ENCODE assay signal across 8 cellular contexts in genomic region chr19:6199240-6199983, GRCh38.
DNase-seq lines count a peak whose midpoint lies in the region; ATAC-seq, FAIRE-seq and TF ChIP-seq lines count a peak whose summit lies in the region.

No MANE protein-coding gene starts in this region.

- no peak overlapping the region for H2AK5ac ChIP-seq in H9 (ENCODE audit: insufficient read length, low read length)

- H3K9me3 ChIP-seq in H9 (ENCODE audit: control insufficient read depth, low read depth, low read length) (no peaks in the 10 kb centered on the region), MM.1S (replicated peaks; ENCODE audit: insufficient read depth, low read length) (no peaks in the 10 kb centered on the region), stomach (no peaks in the 10 kb centered on the region)

- H3K79me2 ChIP-seq in H9 (ENCODE audit: insufficient read depth, low read length), result no peaks in the 10 kb centered on the region
- H3K79me2 ChIP-seq in MM.1S (ENCODE audit: low read length), result peaks cover 13% of the 10 kb centered on the region

- H3K27ac Mint-ChIP-seq in H9, result peak overlapping the region in 2 of 3 experiments; percentile 7 to 80; a peak in 3 of 7 replicates
- H3K27ac Mint-ChIP-seq in neural crest cell (ENCODE audit: unreplicated experiment), result peak overlapping the region; percentile 99

- no peak for TF ChIP-seq EP300 in stomach (IDR thresholded peaks at IDR 0.05)

- intact Hi-C loops in stomach (cut with DNase I; ENCODE audit: low total_unique reads), result no loop called here

- H3K4ac ChIP-seq in H9 (ENCODE audit: low read depth, low read length), result no peak overlapping the region

- H3K23ac ChIP-seq in H9 (ENCODE audit: insufficient read length, low read depth, low read length), result no peak overlapping the region

- H3K9ac ChIP-seq in H9 (ENCODE audit: extremely low read depth, insufficient read length, low read length), result peak overlapping the region; percentile 48
- peak overlapping the region; percentile 77; the same call in 1 of the 2 replicates for H3K9ac ChIP-seq in MM.1S (ENCODE audit: low read length)

- H3T11ph ChIP-seq in H9 (ENCODE audit: low read length), result no peak overlapping the region

- H3K4me3 ChIP-seq in MM.1S (ENCODE audit: low read length) (peak overlapping the region; percentile 97), stomach (peak overlapping the region; percentile 55 to 77 (median 67))

- no peak overlapping the region for H4K91ac ChIP-seq in H9 (ENCODE audit: insufficient read length, low read depth, low read length)

- peak; percentile 30; the same call in 2 of the 3 replicates for TF ChIP-seq CTCF in H9 (conservative IDR thresholded peaks at IDR 0.05)
- peak; percentile 33 for TF ChIP-seq CTCF in MM.1S (IDR thresholded peaks at IDR 0.05; ENCODE audit: low read length)
- peak; percentile 39 for TF ChIP-seq CTCF in foreskin keratinocyte (conservative IDR thresholded peaks at IDR 0.05)
- TF ChIP-seq CTCF in neural crest cell (conservative IDR thresholded peaks at IDR 0.05), result peak; percentile 47
- peak in 4 of 7 experiments; percentile 37 to 55 (median 44) for TF ChIP-seq CTCF in stomach (IDR thresholded peaks at IDR 0.05)

- ATAC-seq in foreskin keratinocyte, result peak; percentile 85

- no peak overlapping the region for H3K27ac ChIP-seq in H9 (ENCODE audit: insufficient read length, low read depth, low read length)
- H3K27ac ChIP-seq in MM.1S (ENCODE audit: low read length), result no peak overlapping the region; the same call in 1 of the 2 replicates
- no peak overlapping the region for H3K27ac ChIP-seq in foreskin keratinocyte
- H3K27ac ChIP-seq in stomach, result peak overlapping the region; percentile 62 to 80 (median 73)

- H3K36me3 ChIP-seq in MM.1S (replicated peaks; ENCODE audit: insufficient read depth, low read length), result no peaks in the 10 kb centered on the region
- no peaks in the 10 kb centered on the region for H3K36me3 ChIP-seq in stomach

- H3K4me3 Mint-ChIP-seq in H9 (peak overlapping the region; percentile 81 to 94), neural crest cell (peak overlapping the region; percentile 97)

- H3K9me3 Mint-ChIP-seq in H9, result peaks cover 29 to 41% of the 10 kb centered on the region in 2 experiments
- peaks cover 20% of the 10 kb centered on the region for H3K9me3 Mint-ChIP-seq in neural crest cell

- H3K4me2 ChIP-seq in H9 (ENCODE audit: insufficient read depth, insufficient read length, low read length) (peak overlapping the region; percentile 83), MM.1S (ENCODE audit: low read depth, low read length) (peak overlapping the region; percentile 100)

- no peaks in the 10 kb centered on the region for H3K27me3 ChIP-seq in H9 (ENCODE audit: insufficient read depth, low read length)
- H3K27me3 ChIP-seq in MM.1S (replicated peaks; ENCODE audit: insufficient read depth, low read length), result peaks cover 14% of the 10 kb centered on the region; the same call in 1 of the 2 replicates
- H3K27me3 ChIP-seq in foreskin keratinocyte, result no peaks in the 10 kb centered on the region
- H3K27me3 ChIP-seq in stomach, result no peaks in the 10 kb centered on the region

- no peak overlapping the region for H2BK5ac ChIP-seq in H9 (ENCODE audit: insufficient read length, low read length)

- no CpG with 5 or more reads among the region's 67 CpGs for WGBS in H9 (ENCODE audit: extremely low coverage, insufficient read length, low lambda C conversion rate)
- 0 to 1% (median 1%) methylated on average over 57 to 67 of the region's 67 CpGs for WGBS in stomach, 5 donors

- no peak overlapping the region; the same call in 1 of the 2 replicates for H3K14ac ChIP-seq in H9 (ENCODE audit: insufficient read depth, low read length)

- H4K5ac ChIP-seq in H9 (ENCODE audit: insufficient read length, low read depth, low read length), result no peak overlapping the region

- H3K27me3 Mint-ChIP-seq in H9 (ENCODE audit: low read depth) (peaks cover 24% of the 10 kb centered on the region), neural crest cell (ENCODE audit: low read depth) (peaks cover 12% of the 10 kb centered on the region)

- H4K20me1 ChIP-seq in H9 (ENCODE audit: control insufficient read depth, insufficient read depth, insufficient read length) (peaks cover 6% of the 10 kb centered on the region), MM.1S (ENCODE audit: insufficient read depth, low read length) (no peaks in the 10 kb centered on the region)

- no peaks in the 10 kb centered on the region for H3F3A ChIP-seq in MM.1S (ENCODE audit: insufficient read depth, low read length)

- no peak overlapping the region for H4K8ac ChIP-seq in H9 (replicated peaks; ENCODE audit: insufficient read length, low read depth, low read length)

- H2BK20ac ChIP-seq in H9 (ENCODE audit: low read depth, low read length, poor library complexity, severe bottlenecking), result no peak overlapping the region

- H2BK12ac ChIP-seq in H9 (ENCODE audit: insufficient read length, low read depth, low read length), result no peak overlapping the region

- peaks cover 6% of the 10 kb centered on the region for H3K23me2 ChIP-seq in H9 (ENCODE audit: insufficient read length, low read depth, low read length, poor library complexity, severe bottlenecking)

- H3K4me1 ChIP-seq in H9 (ENCODE audit: insufficient read depth, low read length) (no peaks in the 10 kb centered on the region), MM.1S (ENCODE audit: low read length) (no peaks in the 10 kb centered on the region; the same call in 1 of the 2 replicates), foreskin keratinocyte (no peaks in the 10 kb centered on the region), stomach (peaks cover 8 to 27% (median 24%) of the 10 kb centered on the region in 4 donors)

- TF ChIP-seq POLR2A in stomach (IDR thresholded peaks at IDR 0.05), result no peak

- H3K79me1 ChIP-seq in H9 (ENCODE audit: insufficient read depth, low read depth, low read length, poor library complexity, severe bottlenecking), result no peaks in the 10 kb centered on the region

- peak overlapping the region; percentile 52 for H3K18ac ChIP-seq in H9 (ENCODE audit: insufficient read length, low read depth, low read length)

- H3K4me1 Mint-ChIP-seq in H9 (peaks cover 5 to 6% of the 10 kb centered on the region in 2 experiments), neural crest cell (peaks cover 21% of the 10 kb centered on the region)

- H2AFZ ChIP-seq in H9 (ENCODE audit: low read length) (no peak overlapping the region), MM.1S (ENCODE audit: low read length) (peak overlapping the region; percentile 100)

- H2BK15ac ChIP-seq in H9 (ENCODE audit: low read depth, low read length), result no peak overlapping the region

- no peaks in the 10 kb centered on the region for H3K9me2 ChIP-seq in MM.1S (replicated peaks; ENCODE audit: insufficient read depth, low read length)

- DNase-seq in H9 (peak; percentile 98), MM.1S (peak; percentile 100), SHP77 treated with DMSO at 0.1 percent for 48 hours (lab: John Stamatoyannopoulos, UW) (peak; percentile 99), foreskin keratinocyte (peak; percentile 89 to 95), neural crest cell (ENCODE audit: low read depth, low spot score) (peak; percentile 98), stomach (peak; percentile 100)
- peak; percentile 99 for DNase-seq in activated gamma-delta T cell treated with anti-CD3 and anti-CD28 coated beads, Interleukin-2, amount 50 U/mL, for 16 hours (ENCODE audit: low read depth)

- peak; percentile 92 for FAIRE-seq in G401.6 (lab: Jason Lieb, UNC)

- H3K56ac ChIP-seq in H9 (ENCODE audit: insufficient read length, low read depth, low read length), result no peak overlapping the region

- peaks cover 25 to 31% (median 26%) of the 10 kb centered on the region in 3 experiments for H3K36me3 Mint-ChIP-seq in H9 (ENCODE audit: insufficient read depth in 1 of 3, low read depth in 3 of 3)
- peaks cover 28% of the 10 kb centered on the region for H3K36me3 Mint-ChIP-seq in neural crest cell (ENCODE audit: low read depth)

- H2BK120ac ChIP-seq in H9 (ENCODE audit: low read depth, low read length, poor library complexity, severe bottlenecking), result no peak overlapping the region

Comparison
In these comparisons a context has a peak if more than half of its experiments do, and no peak if none do; other contexts are left out.
1. H3K27ac ChIP-seq: peak in stomach (5 of 5); none in H9 (single experiment), MM.1S (single experiment) and foreskin keratinocyte (single experiment).
2. Peak in every context shown above with its lines, with median percentiles within 50 percentile points of each other: DNase-seq and CTCF ChIP-seq.